ENCODE assay signal across 1 cellular context in the genomic region with DNA sequence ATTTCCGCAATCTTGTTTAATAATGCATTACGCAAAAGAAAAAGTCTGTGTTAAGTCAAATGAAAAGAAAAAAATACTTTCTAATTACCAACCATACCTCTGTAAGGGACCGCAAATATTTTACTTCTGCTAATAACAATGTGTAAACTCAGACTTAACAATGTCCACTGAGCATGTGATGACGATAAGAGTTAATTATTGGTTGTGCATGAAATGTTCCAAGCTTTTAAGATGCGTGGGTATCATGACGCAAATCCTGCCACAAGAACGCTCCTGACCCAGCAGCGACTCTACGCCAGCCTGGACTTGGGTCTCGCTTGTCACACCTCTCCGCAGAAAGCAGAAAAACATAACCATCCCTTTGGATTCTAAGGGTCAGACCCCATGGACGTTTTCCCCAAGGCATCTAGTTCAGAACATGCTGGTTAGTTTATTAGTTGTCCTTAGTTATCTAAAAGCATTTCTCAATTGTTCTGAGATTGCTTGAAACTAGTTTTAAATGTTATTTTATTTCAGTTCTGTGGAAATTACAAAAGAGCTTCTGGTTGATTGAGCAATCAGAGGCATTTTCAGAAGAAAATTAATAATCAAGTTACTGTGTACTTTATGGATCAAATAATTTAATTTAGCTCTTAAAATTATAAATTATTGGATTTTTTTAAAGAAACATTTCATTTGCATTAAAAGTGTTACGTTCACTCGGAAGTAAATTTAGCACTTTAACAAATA.
TF ChIP-seq lines count a peak whose summit lies in the region.

No MANE protein-coding gene starts in this region.

TF ChIP-seq in HepG2, 621 proteins besides CTCF, POLR2A, EP300 and RAD21 (continued from another document):
- no peak for TF ChIP-seq ZNF589 (CRISPR knock-in tag; conservative IDR thresholded peaks at IDR 0.05)
- TF ChIP-seq, protein P1, sequence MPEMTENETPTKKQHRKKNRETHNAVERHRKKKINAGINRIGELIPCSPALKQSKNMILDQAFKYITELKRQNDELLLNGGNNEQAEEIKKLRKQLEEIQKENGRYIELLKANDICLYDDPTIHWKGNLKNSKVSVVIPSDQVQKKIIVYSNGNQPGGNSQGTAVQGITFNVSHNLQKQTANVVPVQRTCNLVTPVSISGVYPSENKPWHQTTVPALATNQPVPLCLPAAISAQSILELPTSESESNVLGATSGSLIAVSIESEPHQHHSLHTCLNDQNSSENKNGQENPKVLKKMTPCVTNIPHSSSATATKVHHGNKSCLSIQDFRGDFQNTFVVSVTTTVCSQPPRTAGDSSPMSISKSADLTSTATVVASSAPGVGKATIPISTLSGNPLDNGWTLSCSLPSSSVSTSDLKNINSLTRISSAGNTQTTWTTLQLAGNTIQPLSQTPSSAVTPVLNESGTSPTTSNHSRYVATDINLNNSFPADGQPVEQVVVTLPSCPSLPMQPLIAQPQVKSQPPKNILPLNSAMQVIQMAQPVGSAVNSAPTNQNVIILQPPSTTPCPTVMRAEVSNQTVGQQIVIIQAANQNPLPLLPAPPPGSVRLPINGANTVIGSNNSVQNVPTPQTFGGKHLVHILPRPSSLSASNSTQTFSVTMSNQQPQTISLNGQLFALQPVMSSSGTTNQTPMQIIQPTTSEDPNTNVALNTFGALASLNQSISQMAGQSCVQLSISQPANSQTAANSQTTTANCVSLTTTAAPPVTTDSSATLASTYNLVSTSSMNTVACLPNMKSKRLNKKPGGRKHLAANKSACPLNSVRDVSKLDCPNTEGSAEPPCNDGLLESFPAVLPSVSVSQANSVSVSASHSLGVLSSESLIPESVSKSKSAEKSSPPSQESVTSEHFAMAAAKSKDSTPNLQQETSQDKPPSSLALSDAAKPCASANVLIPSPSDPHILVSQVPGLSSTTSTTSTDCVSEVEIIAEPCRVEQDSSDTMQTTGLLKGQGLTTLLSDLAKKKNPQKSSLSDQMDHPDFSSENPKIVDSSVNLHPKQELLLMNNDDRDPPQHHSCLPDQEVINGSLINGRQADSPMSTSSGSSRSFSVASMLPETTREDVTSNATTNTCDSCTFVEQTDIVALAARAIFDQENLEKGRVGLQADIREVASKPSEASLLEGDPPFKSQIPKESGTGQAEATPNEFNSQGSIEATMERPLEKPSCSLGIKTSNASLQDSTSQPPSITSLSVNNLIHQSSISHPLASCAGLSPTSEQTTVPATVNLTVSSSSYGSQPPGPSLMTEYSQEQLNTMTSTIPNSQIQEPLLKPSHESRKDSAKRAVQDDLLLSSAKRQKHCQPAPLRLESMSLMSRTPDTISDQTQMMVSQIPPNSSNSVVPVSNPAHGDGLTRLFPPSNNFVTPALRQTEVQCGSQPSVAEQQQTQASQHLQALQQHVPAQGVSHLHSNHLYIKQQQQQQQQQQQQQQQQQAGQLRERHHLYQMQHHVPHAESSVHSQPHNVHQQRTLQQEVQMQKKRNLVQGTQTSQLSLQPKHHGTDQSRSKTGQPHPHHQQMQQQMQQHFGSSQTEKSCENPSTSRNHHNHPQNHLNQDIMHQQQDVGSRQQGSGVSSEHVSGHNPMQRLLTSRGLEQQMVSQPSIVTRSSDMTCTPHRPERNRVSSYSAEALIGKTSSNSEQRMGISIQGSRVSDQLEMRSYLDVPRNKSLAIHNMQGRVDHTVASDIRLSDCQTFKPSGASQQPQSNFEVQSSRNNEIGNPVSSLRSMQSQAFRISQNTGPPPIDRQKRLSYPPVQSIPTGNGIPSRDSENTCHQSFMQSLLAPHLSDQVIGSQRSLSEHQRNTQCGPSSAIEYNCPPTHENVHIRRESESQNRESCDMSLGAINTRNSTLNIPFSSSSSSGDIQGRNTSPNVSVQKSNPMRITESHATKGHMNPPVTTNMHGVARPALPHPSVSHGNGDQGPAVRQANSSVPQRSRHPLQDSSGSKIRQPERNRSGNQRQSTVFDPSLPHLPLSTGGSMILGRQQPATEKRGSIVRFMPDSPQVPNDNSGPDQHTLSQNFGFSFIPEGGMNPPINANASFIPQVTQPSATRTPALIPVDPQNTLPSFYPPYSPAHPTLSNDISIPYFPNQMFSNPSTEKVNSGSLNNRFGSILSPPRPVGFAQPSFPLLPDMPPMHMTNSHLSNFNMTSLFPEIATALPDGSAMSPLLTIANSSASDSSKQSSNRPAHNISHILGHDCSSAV (CRISPR knock-in tag; IDR thresholded peaks at IDR 0.05; ENCODE audit: borderline replicate concordance) = no peak
- no peak for TF ChIP-seq YY1 (IDR thresholded peaks at IDR 0.05; ENCODE audit: insufficient read depth, insufficient replicate concordance, low read depth, low read length)
- TF ChIP-seq SMARCE1 (IDR thresholded peaks at IDR 0.05; ENCODE audit: borderline replicate concordance) = no peak
